ENCODE assay signal across 8 cellular contexts in genomic region chr5:55232985-55233928, GRCh38. TPM values are rescaled to one million over a fixed set of nuclear protein-coding genes. Genes with fewer than 3 reads are reported as not detected.
DNase-seq lines count a peak whose midpoint lies in the region; ATAC-seq and TF ChIP-seq lines count a peak whose summit lies in the region.

A gene with protein sequence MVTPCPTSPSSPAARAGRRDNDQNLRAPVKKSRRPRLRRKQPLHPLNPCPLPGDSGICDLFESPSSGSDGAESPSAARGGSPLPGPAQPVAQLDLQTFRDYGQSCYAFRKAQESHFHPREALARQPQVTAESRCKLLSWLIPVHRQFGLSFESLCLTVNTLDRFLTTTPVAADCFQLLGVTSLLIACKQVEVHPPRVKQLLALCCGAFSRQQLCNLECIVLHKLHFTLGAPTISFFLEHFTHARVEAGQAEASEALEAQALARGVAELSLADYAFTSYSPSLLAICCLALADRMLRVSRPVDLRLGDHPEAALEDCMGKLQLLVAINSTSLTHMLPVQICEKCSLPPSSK (minus strand): TSS chr5:55233608. CDS start chr5:55233523, 85 bp downstream.

- peak within 1 kb of the TSS; percentile 52 for H3K27ac Mint-ChIP-seq in T-helper 2 cell treated with Interferon-gamma antibody and Interleukin-4, amounts not matched to agents 5 μg/mL and 100 μg/mL, for 36 hours

- H3K27me3 Mint-ChIP-seq in T-helper 2 cell treated with Interferon-gamma antibody and Interleukin-4, amounts not matched to agents 5 μg/mL and 100 μg/mL, for 36 hours (ENCODE audit: low read depth): peaks cover 78% of the 10 kb centered on the region

- DNase-seq in GM04504 (ENCODE audit: low read depth) (peak; percentile 40), NCI-H146 treated with DMSO at 0.1 percent for 48 hours (lab: John Stamatoyannopoulos, UW; ENCODE audit: unreplicated experiment) (peak; percentile 73), breast epithelium (ENCODE audit: low spot score in 2 of 2) (peak in 1 of 2 donors; percentile 52), inferior parietal cortex (ENCODE audit: extremely low spot score) (peak; percentile 36), GF-D8 (lab: John Stamatoyannopoulos, UW) (no peak)
- DNase-seq in T-helper 2 cell treated with Interferon-gamma antibody and Interleukin-4, amounts not matched to agents 5 μg/mL and 100 μg/mL, for 36 hours (ENCODE audit: low spot score): peak; percentile 74

- H3K9me3 Mint-ChIP-seq in T-helper 2 cell treated with Interferon-gamma antibody and Interleukin-4, amounts not matched to agents 5 μg/mL and 100 μg/mL, for 36 hours: no peaks in the 10 kb centered on the region

- H3K36me3 ChIP-seq in breast epithelium (no peaks in the 10 kb centered on the region), skeletal muscle satellite cell (ENCODE audit: insufficient read depth, low read length) (no peaks in the 10 kb centered on the region)

- H3K27ac ChIP-seq in breast epithelium: peak within 1 kb of the TSS; percentile 66 to 78

- H3K4me2 ChIP-seq in skeletal muscle satellite cell (ENCODE audit: low read length): peak within 1 kb of the TSS; percentile 91

- peaks cover 2 to 22% of the 10 kb centered on the region in 2 donors for H3K27me3 ChIP-seq in breast epithelium
- H3K27me3 ChIP-seq in skeletal muscle satellite cell (ENCODE audit: control insufficient read depth, insufficient read depth, low read length): peaks cover 62% of the 10 kb centered on the region

- peak within 1 kb of the TSS; percentile 85 for H3K4me3 Mint-ChIP-seq in T-helper 2 cell treated with Interferon-gamma antibody and Interleukin-4, amounts not matched to agents 5 μg/mL and 100 μg/mL, for 36 hours

- H3K9ac ChIP-seq in skeletal muscle satellite cell (ENCODE audit: low read depth, low read length): peak within 1 kb of the TSS; percentile 34

- intact Hi-C loops in breast epithelium (cut with DNase I; ENCODE audit: low total_unique reads): no loop called here

- peak; percentile 23 for TF ChIP-seq POLR2A in breast epithelium (IDR thresholded peaks at IDR 0.05)

- no peaks in the 10 kb centered on the region for H3K36me3 Mint-ChIP-seq in T-helper 2 cell treated with Interferon-gamma antibody and Interleukin-4, amounts not matched to agents 5 μg/mL and 100 μg/mL, for 36 hours (ENCODE audit: low read depth)

- no peaks in the 10 kb centered on the region for H3K4me1 ChIP-seq in breast epithelium
- H3K4me1 ChIP-seq in skeletal muscle satellite cell (ENCODE audit: control insufficient read depth, insufficient read depth, low read length): peaks cover 23% of the 10 kb centered on the region

- peak within 1 kb of the TSS; percentile 40 to 83 (median 73) for H3K4me3 ChIP-seq in breast epithelium
- peak within 1 kb of the TSS; percentile 70 for H3K4me3 ChIP-seq in skeletal muscle satellite cell (ENCODE audit: low read length)

- ATAC-seq in HG02623 (IDR thresholded peaks at IDR 0.05; ENCODE audit: unreplicated experiment): peak; percentile 52

- TF ChIP-seq CTCF in breast epithelium (IDR thresholded peaks at IDR 0.05): no peak

- peaks cover 30% of the 10 kb centered on the region for H3K4me1 Mint-ChIP-seq in T-helper 2 cell treated with Interferon-gamma antibody and Interleukin-4, amounts not matched to agents 5 μg/mL and 100 μg/mL, for 36 hours (ENCODE audit: low read depth)

- H3K9me3 ChIP-seq in breast epithelium (no peaks in the 10 kb centered on the region), skeletal muscle satellite cell (replicated peaks; ENCODE audit: low read length) (no peaks in the 10 kb centered on the region)

RNA-seq across cellular contexts. Expression of the gene that starts here (rescaled TPM):
- 1 to 10 TPM in 2 of 3 donors, under 1 TPM in 1; 0.32 to 4.3 (median 3.2) TPM for total RNA-seq in breast epithelium
- total RNA-seq in skeletal muscle satellite cell (2012; rRNA removed): 0.22 TPM in 1 of 2 replicates, not detected in the other
